ENCODE assay signal across 8 cellular contexts in the genomic region with DNA sequence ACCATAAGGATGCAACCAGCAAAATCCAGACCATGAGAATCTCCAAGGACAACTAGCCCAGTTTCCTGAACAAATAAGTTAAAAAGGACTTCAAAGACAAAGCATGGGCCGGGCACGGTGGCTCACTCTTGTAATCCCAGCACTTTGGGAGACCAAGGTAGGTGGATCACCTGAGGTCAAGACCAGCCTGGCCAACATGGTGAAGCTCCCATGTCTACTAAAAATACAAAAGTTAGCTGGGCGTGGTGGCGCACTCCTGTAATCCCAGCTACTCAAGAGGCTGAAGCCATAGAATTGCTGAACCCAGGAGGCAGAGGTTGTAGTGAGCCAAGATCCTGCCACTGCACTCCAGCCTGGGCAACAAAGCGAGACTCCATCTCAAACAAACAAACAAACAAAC. TPM values are rescaled to one million over a fixed set of nuclear protein-coding genes. Genes with fewer than 3 reads are reported as not detected.
DNase-seq lines count a peak whose midpoint lies in the region; ATAC-seq and TF ChIP-seq lines count a peak whose summit lies in the region.
"Not testable (repeated sequence)": the region's sequence is repeated elsewhere in the genome, so short reads cannot be mapped to it uniquely, and the experiment has no call there.

No MANE protein-coding gene starts in this region.

- not testable (repeated sequence) for H3K4me1 ChIP-seq in H9 (ENCODE audit: insufficient read depth, low read length); left ventricle myocardium inferior; upper lobe of right lung
- peaks cover 28% of the 10 kb centered on the region for H3K4me1 ChIP-seq in psoas muscle

- no CpG with 5 or more reads among the region's 5 CpGs for WGBS in H9 (ENCODE audit: extremely low coverage, insufficient read length, low lambda C conversion rate)
- 95 to 96% methylated on average over 5 of the region's 5 CpGs for WGBS in lower leg skin, 2 donors
- 91 to 98% (median 96%) methylated on average over 5 of the region's 5 CpGs for WGBS in psoas muscle, 3 donors

- not testable (repeated sequence) for H3K27me3 Mint-ChIP-seq in H9 (ENCODE audit: low read depth); activated CD8-positive, alpha-beta T cell treated with anti-CD3 and anti-CD28 coated beads for 36 hours; activated naive CD4-positive, alpha-beta T cell treated with anti-CD3 and anti-CD28 coated beads, Interleukin-2, amount 10 ng/mL, durations not matched to agents 7 days and 5 days

- H3K36me3 ChIP-seq in left ventricle myocardium inferior, result peaks cover 32% of the 10 kb centered on the region
- H3K36me3 ChIP-seq in psoas muscle (ENCODE audit: insufficient read depth in 1 of 2, low read depth in 1 of 2), result peaks cover 8 to 36% of the 10 kb centered on the region in 2 donors
- peaks cover 39% of the 10 kb centered on the region for H3K36me3 ChIP-seq in upper lobe of right lung

- H3K27ac ChIP-seq in H9 (ENCODE audit: insufficient read length, low read depth, low read length); coronary artery; left ventricle myocardium inferior (replicated peaks); upper lobe of right lung: not testable (repeated sequence)
- H3K27ac ChIP-seq in psoas muscle, result peak overlapping the region; percentile 3

- H3K56ac ChIP-seq in H9 (ENCODE audit: insufficient read length, low read depth, low read length), result not testable (repeated sequence)

- H2BK15ac ChIP-seq in H9 (ENCODE audit: low read depth, low read length), result not testable (repeated sequence)

- H2BK12ac ChIP-seq in H9 (ENCODE audit: insufficient read length, low read depth, low read length), result not testable (repeated sequence)

- H3K14ac ChIP-seq in H9 (ENCODE audit: insufficient read depth, low read length), result not testable (repeated sequence)

- not testable (repeated sequence) for H2BK5ac ChIP-seq in H9 (ENCODE audit: insufficient read length, low read length)

- not testable (repeated sequence) for H3K4me3 Mint-ChIP-seq in H9; activated CD8-positive, alpha-beta T cell treated with anti-CD3 and anti-CD28 coated beads for 36 hours; activated naive CD4-positive, alpha-beta T cell treated with anti-CD3 and anti-CD28 coated beads, Interleukin-2, amount 10 ng/mL, durations not matched to agents 7 days and 5 days

- H4K8ac ChIP-seq in H9 (replicated peaks; ENCODE audit: insufficient read length, low read depth, low read length), result not testable (repeated sequence)

- TF ChIP-seq CTCF in H9 (conservative IDR thresholded peaks at IDR 0.05); activated CD8-positive, alpha-beta T cell treated with anti-CD3 and anti-CD28 coated beads for 36 hours (IDR thresholded peaks at IDR 0.05); coronary artery (IDR thresholded peaks at IDR 0.05); left ventricle myocardium inferior (IDR thresholded peaks at IDR 0.05; ENCODE audit: borderline replicate concordance); lower leg skin (IDR thresholded peaks at IDR 0.05); psoas muscle (IDR thresholded peaks at IDR 0.05); upper lobe of right lung (IDR thresholded peaks at IDR 0.05): not testable (repeated sequence)

- intact Hi-C loops in activated CD8-positive, alpha-beta T cell treated with anti-CD3 and anti-CD28 coated beads for 36 hours (cut with micrococcal nuclease); left ventricle myocardium inferior (cut with micrococcal nuclease); lower leg skin (cut with DNase I; ENCODE audit: low total_unique reads); psoas muscle (cut with DNase I); upper lobe of right lung (cut with DNase I): not testable (repeated sequence)

- H3K79me2 ChIP-seq in H9 (ENCODE audit: insufficient read depth, low read length), result not testable (repeated sequence)

- not testable (repeated sequence) for H3K23me2 ChIP-seq in H9 (ENCODE audit: insufficient read length, low read depth, low read length, poor library complexity, severe bottlenecking)

- DNase-seq in H9 (peak; percentile 26), coronary artery (ENCODE audit: low spot score) (peak; percentile 76), left ventricle myocardium inferior (peak; percentile 13), lower leg skin (ENCODE audit: low spot score in 2 of 2) (peak; percentile 14 to 89), psoas muscle (peak in 1 of 2 donors; percentile 48), upper lobe of right lung (peak; percentile 49)
- peak; percentile 1 for DNase-seq in activated CD8-positive, alpha-beta T cell treated with anti-CD3 and anti-CD28 coated beads for 36 hours
- peak; percentile 19 for DNase-seq in activated naive CD4-positive, alpha-beta T cell treated with anti-CD3 and anti-CD28 coated beads, Interleukin-2, amount 10 ng/mL, durations not matched to agents 7 days and 5 days

- CTCF ChIA-PET in activated CD8-positive, alpha-beta T cell treated with anti-CD3 and anti-CD28 coated beads for 36 hours (lab: Charles Lee), result interaction anchor here (1.0 to 1.2 kb wide), 2 partner anchors 8 to 11 kb away, joined by 3 to 5 read pairs; no protein-coding TSS in a partner anchor
- CTCF ChIA-PET in activated naive CD4-positive, alpha-beta T cell treated with anti-CD3 and anti-CD28 coated beads, Interleukin-2, amount 10 ng/mL, durations not matched to agents 7 days and 5 days (lab: Charles Lee), result interaction anchor here (1.4 to 2.1 kb wide), 2 partner anchors 11 to 15 kb away, joined by 5 to 7 read pairs; no protein-coding TSS in a partner anchor

- H4K5ac ChIP-seq in H9 (ENCODE audit: insufficient read length, low read depth, low read length), result not testable (repeated sequence)

- not testable (repeated sequence) for H3K9me3 Mint-ChIP-seq in H9; activated CD8-positive, alpha-beta T cell treated with anti-CD3 and anti-CD28 coated beads for 36 hours; activated naive CD4-positive, alpha-beta T cell treated with anti-CD3 and anti-CD28 coated beads, Interleukin-2, amount 10 ng/mL, durations not matched to agents 7 days and 5 days

- ATAC-seq in activated CD8-positive, alpha-beta T cell treated with anti-CD3 and anti-CD28 coated beads for 36 hours; psoas muscle; upper lobe of right lung: not testable (repeated sequence)

- not testable (repeated sequence) for H3K23ac ChIP-seq in H9 (ENCODE audit: insufficient read length, low read depth, low read length)

- H3K27ac Mint-ChIP-seq in H9; activated CD8-positive, alpha-beta T cell treated with anti-CD3 and anti-CD28 coated beads for 36 hours; activated naive CD4-positive, alpha-beta T cell treated with anti-CD3 and anti-CD28 coated beads, Interleukin-2, amount 10 ng/mL, durations not matched to agents 7 days and 5 days: not testable (repeated sequence)

- not testable (repeated sequence) for H2BK120ac ChIP-seq in H9 (ENCODE audit: low read depth, low read length, poor library complexity, severe bottlenecking)

- peaks cover 22 to 38% (median 36%) of the 10 kb centered on the region in 3 experiments; a peak in 6 of 7 replicates for H3K36me3 Mint-ChIP-seq in H9 (ENCODE audit: insufficient read depth in 1 of 3, low read depth in 3 of 3)
- H3K36me3 Mint-ChIP-seq in activated CD8-positive, alpha-beta T cell treated with anti-CD3 and anti-CD28 coated beads for 36 hours (ENCODE audit: low read depth), result not testable (repeated sequence)
- H3K36me3 Mint-ChIP-seq in activated naive CD4-positive, alpha-beta T cell treated with anti-CD3 and anti-CD28 coated beads, Interleukin-2, amount 10 ng/mL, durations not matched to agents 7 days and 5 days, result peaks cover 25% of the 10 kb centered on the region

- not testable (repeated sequence) for H3K9ac ChIP-seq in H9 (ENCODE audit: extremely low read depth, insufficient read length, low read length)

- not testable (repeated sequence) for H3K27me3 ChIP-seq in H9 (ENCODE audit: insufficient read depth, low read length); left ventricle myocardium inferior (ENCODE audit: low read depth); psoas muscle (ENCODE audit: insufficient read depth in 3 of 3, low read length in 2 of 3); upper lobe of right lung

- POLR2A ChIA-PET in activated CD8-positive, alpha-beta T cell treated with anti-CD3 and anti-CD28 coated beads for 36 hours (lab: Charles Lee), result not testable (repeated sequence)

- not testable (repeated sequence) for H3K79me1 ChIP-seq in H9 (ENCODE audit: insufficient read depth, low read depth, low read length, poor library complexity, severe bottlenecking)

- not testable (repeated sequence) for H2AK5ac ChIP-seq in H9 (ENCODE audit: insufficient read length, low read length)

- H3K4me1 Mint-ChIP-seq in H9; activated CD8-positive, alpha-beta T cell treated with anti-CD3 and anti-CD28 coated beads for 36 hours (ENCODE audit: low read depth); activated naive CD4-positive, alpha-beta T cell treated with anti-CD3 and anti-CD28 coated beads, Interleukin-2, amount 10 ng/mL, durations not matched to agents 7 days and 5 days: not testable (repeated sequence)

- H4K91ac ChIP-seq in H9 (ENCODE audit: insufficient read length, low read depth, low read length), result not testable (repeated sequence)

- not testable (repeated sequence) for H3T11ph ChIP-seq in H9 (ENCODE audit: low read length)

- not testable (repeated sequence) for H3K9me3 ChIP-seq in H9 (ENCODE audit: control insufficient read depth, low read depth, low read length); left ventricle myocardium inferior (replicated peaks); psoas muscle; upper lobe of right lung

- H2AFZ ChIP-seq in H9 (ENCODE audit: low read length), result not testable (repeated sequence)

- not testable (repeated sequence) for H2BK20ac ChIP-seq in H9 (ENCODE audit: low read depth, low read length, poor library complexity, severe bottlenecking)

- not testable (repeated sequence) for H3K18ac ChIP-seq in H9 (ENCODE audit: insufficient read length, low read depth, low read length)

- H3K4me2 ChIP-seq in H9 (ENCODE audit: insufficient read depth, insufficient read length, low read length), result not testable (repeated sequence)

- not testable (repeated sequence) for H4K20me1 ChIP-seq in H9 (ENCODE audit: control insufficient read depth, insufficient read depth, insufficient read length)

- not testable (repeated sequence) for H3K4ac ChIP-seq in H9 (ENCODE audit: low read depth, low read length)

- not testable (repeated sequence) for H3K4me3 ChIP-seq in coronary artery; left ventricle myocardium inferior; lower leg skin (ENCODE audit: low read depth, poor library complexity, severe bottlenecking); psoas muscle; upper lobe of right lung

- TF ChIP-seq POLR2A in lower leg skin (IDR thresholded peaks at IDR 0.05), result not testable (repeated sequence)

RNA-seq across cellular contexts. Expression of gene NBPF1, which starts 22.6 kb away (rescaled TPM):
- 27.7 and 29.3 TPM in 2 replicates for total RNA-seq in H9 (2021)
- total RNA-seq in activated CD8-positive, alpha-beta T cell treated with anti-CD3 and anti-CD28 coated beads for 36 hours, result 1 to 10 TPM; 2.8 to 3.1 TPM
- total RNA-seq in left ventricle myocardium inferior, result 9.7 TPM
- total RNA-seq in lower leg skin, result 10 to 100 TPM in 3 of 4 donors, 1 to 10 TPM in 1; 8.2 to 19.8 (median 14.7) TPM
- total RNA-seq in psoas muscle, result 10 to 100 TPM in 1 of 4 donors, 1 to 10 TPM in 3; 5.3 to 20.9 (median 7.3) TPM
- polyA plus RNA-seq in psoas muscle, result 10 to 100 TPM in 1 of 3 donors, 1 to 10 TPM in 2; 2.4 to 12.5 (median 6.1) TPM
- total RNA-seq in upper lobe of right lung, result 31.2 TPM

RNA-seq across cellular contexts. Expression of gene RNU1-3, which starts 30.8 kb away (rescaled TPM):
- 1,874 and 2,051 TPM in 2 replicates for total RNA-seq in H9 (2021)
- 1,000 to 10,000 TPM in 1 of 2 experiments, 100 to 1,000 TPM in 1; 820 to 1,043 TPM for total RNA-seq in activated CD8-positive, alpha-beta T cell treated with anti-CD3 and anti-CD28 coated beads for 36 hours
- total RNA-seq in left ventricle myocardium inferior, result 6,072 TPM
- total RNA-seq in lower leg skin, result under 1 TPM in 3 of 4 donors, not detected in 1; under 0.01 TPM
- total RNA-seq in psoas muscle, result 1,000 to 10,000 TPM; 1,264 to 5,208 (median 3,151) TPM
- not detected for polyA plus RNA-seq in psoas muscle
- 6,622 TPM for total RNA-seq in upper lobe of right lung

Comparison
In these comparisons a context has a peak if more than half of its experiments do, and no peak if none do; other contexts are left out.
1. RNA of gene RNU1-3, which starts 30.8 kb away (total RNA-seq): 6,622 TPM in upper lobe of right lung (single experiment), 6,072 TPM in left ventricle myocardium inferior (single experiment), 1,264 to 5,208 TPM in psoas muscle, 1,874 to 2,051 TPM in H9 and 820 to 1,043 TPM in activated CD8-positive, alpha-beta T cell treated with anti-CD3 and anti-CD28 coated beads for 36 hours; under 0.01 TPM in lower leg skin; every median in the first group is over 100 times any median in the second.